Comparison of ENCODE assay signal across 30 cellular contexts in genomic region chr1:37306871-37307270, GRCh38.
"Had no signal": no experiment of that assay in that cellular context is flagged by ENCODE, and none has a peak within 500 bp of the region (broad histone marks: within the 10 kb centered on the region; RNA-seq: fewer than 3 reads in every experiment).

No MANE protein-coding gene starts in this region.

- H3K27ac Mint-ChIP-seq: immature natural killer cell, nephron, progenitor cell of endocrine pancreas had no signal

- H3K36me3 Mint-ChIP-seq: immature natural killer cell; naive thymus-derived CD8-positive, alpha-beta T cell had no signal

- DNase-seq: heart left ventricle; immature natural killer cell; kidney; left colon; left lung; lower lobe of right lung; mammary epithelial cell; mesenchymal stem cell; naive thymus-derived CD8-positive, alpha-beta T cell; occipital lobe; right lobe of liver; stimulated activated CD4-positive, alpha-beta T cell treated with anti-CD3 and anti-CD28 coated beads, Interleukin-12 subunit alpha, Interleukin-12 subunit beta, amount 100 ng/mL, for 4 hours; stimulated activated CD4-positive, alpha-beta T cell treated with anti-CD3 and anti-CD28 coated beads, Interleukin-15, amount 100 ng/mL, for 24 hours; stimulated activated CD4-positive, alpha-beta T cell treated with anti-CD3 and anti-CD28 coated beads, Interleukin-2, amount 100 ng/mL, for 24 hours; stimulated activated CD4-positive, alpha-beta T cell treated with anti-CD3 and anti-CD28 coated beads, Interleukin-4, amount 100 ng/mL, for 1 hour; stimulated activated naive CD4-positive, alpha-beta T cell; stomach; testis; thyroid gland; trophoblast cell; upper lobe of right lung had no signal

- H3K27ac ChIP-seq: heart left ventricle, left lung, lower lobe of right lung, neutrophil, parathyroid adenoma, right atrium auricular region, right lobe of liver, stomach, thyroid gland, upper lobe of right lung had no signal

- H3K36me3 ChIP-seq: heart left ventricle, left lung, lower lobe of right lung, neutrophil, right atrium auricular region, right lobe of liver, stomach, thyroid gland, upper lobe of right lung had no signal

- H3K27me3 ChIP-seq: right atrium auricular region, right lobe of liver, testis, thyroid gland, upper lobe of right lung had no signal

- FAIRE-seq: islet of Langerhans, kidney, urothelium cell line had no signal

- H3K9ac ChIP-seq: parathyroid adenoma had no signal

- H3K4me3 ChIP-seq: heart left ventricle, left lung, lower lobe of right lung, right atrium auricular region, right lobe of liver, smooth muscle cell, stomach, testis, thyroid gland, upper lobe of right lung had no signal

- H3K4me1 Mint-ChIP-seq: immature natural killer cell; naive thymus-derived CD8-positive, alpha-beta T cell had no signal

- ATAC-seq: heart left ventricle; left colon; left lung; lower lobe of right lung; naive thymus-derived CD8-positive, alpha-beta T cell; upper lobe of right lung had no signal

- H3K9me3 Mint-ChIP-seq: naive thymus-derived CD8-positive, alpha-beta T cell; nephron; neural crest cell had no signal

- H2AFZ ChIP-seq: parathyroid adenoma had no signal

- H3K4me1 ChIP-seq: heart left ventricle, left lung, lower lobe of right lung, parathyroid adenoma, right atrium auricular region, right lobe of liver, thyroid gland, upper lobe of right lung had no signal

- H3K4me2 ChIP-seq: smooth muscle cell had no signal

- H3K4me3 Mint-ChIP-seq: immature natural killer cell; naive thymus-derived CD8-positive, alpha-beta T cell; nephron; neural crest cell had no signal

- H3K9me3 ChIP-seq: heart left ventricle, left lung, lower lobe of right lung, neutrophil, right atrium auricular region, right lobe of liver, stomach, testis, thyroid gland, upper lobe of right lung had no signal
